27 cellular contexts compared by ENCODE assay signal in the genomic region with DNA sequence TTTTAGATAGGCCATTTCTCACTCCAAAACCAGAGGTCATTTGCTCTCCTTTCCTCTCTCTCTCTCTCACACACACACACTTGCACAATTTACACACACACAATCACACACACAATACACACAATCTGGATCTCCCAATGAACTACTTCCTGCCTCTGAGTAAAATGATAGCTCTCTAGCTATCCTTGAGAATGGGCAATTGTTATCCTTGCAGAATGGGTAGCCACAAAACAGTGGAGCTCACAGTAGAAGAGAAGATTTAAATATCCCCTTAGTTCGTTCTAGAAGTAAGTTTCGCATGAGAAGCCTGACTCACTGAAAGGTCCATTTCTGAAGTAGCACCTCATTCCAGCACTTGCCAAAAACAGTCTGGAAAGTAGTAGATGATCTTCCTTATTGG. TPM values are rescaled to one million over a fixed set of nuclear protein-coding genes. Genes with fewer than 3 reads are reported as not detected.
DNase-seq lines count a peak whose midpoint lies in the region; ATAC-seq and TF ChIP-seq lines count a peak whose summit lies in the region.
"Had no signal": no experiment of that assay in that cellular context is flagged by ENCODE, and none has a peak within 500 bp of the region (broad histone marks: within the 10 kb centered on the region; RNA-seq: fewer than 3 reads in every experiment).

No MANE protein-coding gene starts in this region.

- intact Hi-C loops in gastrocnemius medialis (cut with DNase I; ENCODE audit: low total_unique reads), result loop anchor here (2.0 to 10.0 kb wide), 2 partner anchors 21 to 181 kb away; no protein-coding TSS in a partner anchor
- intact Hi-C loops in CD4-positive, alpha-beta memory T cell (cut with micrococcal nuclease), result no loop called here

- no peaks in the 10 kb centered on the region for H3K4me1 Mint-ChIP-seq in CD4-positive, alpha-beta memory T cell
- H3K4me1 Mint-ChIP-seq: activated CD8-positive, alpha-beta memory T cell treated with anti-CD3 and anti-CD28 coated beads, Interleukin-2, amount 10 ng/mL, durations not matched to agents 7 days and 5 days had no signal

- peaks cover 0 to 3% of the 10 kb centered on the region in 2 donors for H3K27me3 Mint-ChIP-seq in CD4-positive, alpha-beta memory T cell

- H3K27me3 ChIP-seq in ACC112 (ENCODE audit: insufficient read depth, low read length), result no peaks in the 10 kb centered on the region
- no peaks in the 10 kb centered on the region for H3K27me3 ChIP-seq in gastrocnemius medialis
- H3K27me3 ChIP-seq in CD4-positive, alpha-beta memory T cell (ENCODE audit: insufficient read depth, low read length), result no peaks in the 10 kb centered on the region

- no peaks in the 10 kb centered on the region for H3K9me3 ChIP-seq in gastrocnemius medialis
- no peaks in the 10 kb centered on the region for H3K9me3 ChIP-seq in CD4-positive, alpha-beta memory T cell (ENCODE audit: control insufficient read depth in 1 of 2, low read length in 2 of 2)
- H3K9me3 ChIP-seq: mucosa of descending colon had no signal

- no peak overlapping the region for H3K27ac Mint-ChIP-seq in CD4-positive, alpha-beta memory T cell
- H3K27ac Mint-ChIP-seq: activated CD8-positive, alpha-beta memory T cell treated with anti-CD3 and anti-CD28 coated beads, Interleukin-2, amount 10 ng/mL, durations not matched to agents 7 days and 5 days; activated T-helper 1 cell treated with anti-CD3 and anti-CD28 coated beads, Interleukin-12 subunit alpha, Interleukin-12 subunit beta, Interleukin-2, Interleukin-4 antibody, amounts not matched to agents 30 ng/mL and 10 ng/mL and 1 ng/mL, durations not matched to agents 14 hours and 24 hours and 36 hours; H9; nephron; T-helper 2 cell treated with Interferon-gamma antibody and Interleukin-4, amounts not matched to agents 5 μg/mL and 100 μg/mL, for 36 hours had no signal

- H3K36me3 ChIP-seq in ACC112 (ENCODE audit: insufficient read depth, low read length) (no peaks in the 10 kb centered on the region), gastrocnemius medialis (peaks cover 0 to 16% of the 10 kb centered on the region in 2 donors)
- no peaks in the 10 kb centered on the region for H3K36me3 ChIP-seq in CD4-positive, alpha-beta memory T cell (ENCODE audit: insufficient read depth, low read length)

- peak; percentile 55 for DNase-seq in SK-MEL-5 (ENCODE audit: low read depth, low spot score)
- peak; percentile 68 for DNase-seq in foreskin melanocyte
- DNase-seq in gastrocnemius medialis, result no peak
- DNase-seq in HPDE6-E6E7 (ENCODE audit: extremely low spot score), result no peak
- no peak for DNase-seq in NAMALWA (ENCODE audit: low spot score)
- no peak for DNase-seq in CD4-positive, alpha-beta memory T cell
- DNase-seq: activated CD4-positive, alpha-beta T cell treated with anti-CD3 and anti-CD28 coated beads, Interleukin-2, amount 50 U/mL, for 1 hour; activated CD8-positive, alpha-beta memory T cell treated with anti-CD3 and anti-CD28 coated beads, Interleukin-2, amount 10 ng/mL, durations not matched to agents 7 days and 5 days; activated naive CD4-positive, alpha-beta T cell treated with anti-CD3 and anti-CD28 coated beads, Interleukin-2, amount 50 U/mL, for 16 hours; aorta; Calu3; central memory CD4-positive, alpha-beta T cell; dermis blood vessel endothelial cell; DND-41; H9; mucosa of descending colon; MV-4-11; NCI-H1694; NCI-H748 treated with DMSO at 0.1 percent for 48 hours; stimulated activated CD8-positive, alpha-beta memory T cell treated with anti-CD3 and anti-CD28 coated beads, Interleukin-4, amount 100 ng/mL, for 48 hours had no signal

- POLR2A ChIA-PET in CD4-positive, alpha-beta memory T cell (lab: Charles Lee; ENCODE audit: partially characterized antibody), result no interaction called here

- H3K36me3 Mint-ChIP-seq in CD4-positive, alpha-beta memory T cell, result no peaks in the 10 kb centered on the region
- H3K36me3 Mint-ChIP-seq: activated CD8-positive, alpha-beta memory T cell treated with anti-CD3 and anti-CD28 coated beads, Interleukin-2, amount 10 ng/mL, durations not matched to agents 7 days and 5 days had no signal

- H3K4me3 Mint-ChIP-seq in CD4-positive, alpha-beta memory T cell, result no peak overlapping the region
- H3K4me3 Mint-ChIP-seq: activated CD8-positive, alpha-beta memory T cell treated with anti-CD3 and anti-CD28 coated beads, Interleukin-2, amount 10 ng/mL, durations not matched to agents 7 days and 5 days; activated T-helper 1 cell treated with anti-CD3 and anti-CD28 coated beads, Interleukin-12 subunit alpha, Interleukin-12 subunit beta, Interleukin-2, Interleukin-4 antibody, amounts not matched to agents 30 ng/mL and 10 ng/mL and 1 ng/mL, durations not matched to agents 14 hours and 24 hours and 36 hours; H9; nephron; T-helper 2 cell treated with Interferon-gamma antibody and Interleukin-4, amounts not matched to agents 5 μg/mL and 100 μg/mL, for 36 hours had no signal

- TF ChIP-seq CTCF in gastrocnemius medialis (IDR thresholded peaks at IDR 0.05 in 4 of 5, conservative IDR thresholded peaks at IDR 0.05 in 1 of 5), result no peak

- TF ChIP-seq POLR2A in gastrocnemius medialis (IDR thresholded peaks at IDR 0.05), result no peak

- H2AFZ ChIP-seq in ACC112 (ENCODE audit: low read length, unreplicated experiment), result no peak overlapping the region

- ATAC-seq in gastrocnemius medialis, result no peak
- ATAC-seq in GM18519 (IDR thresholded peaks at IDR 0.05; ENCODE audit: low FRiP score, unreplicated experiment), result no peak
- ATAC-seq: activated CD8-positive, alpha-beta memory T cell treated with anti-CD3 and anti-CD28 coated beads, Interleukin-2, amount 10 ng/mL, durations not matched to agents 7 days and 5 days had no signal

- no peaks in the 10 kb centered on the region for H3K79me2 ChIP-seq in ACC112 (ENCODE audit: control insufficient read depth, insufficient read depth, low read length, unreplicated experiment)

- H3K9me3 Mint-ChIP-seq in CD4-positive, alpha-beta memory T cell, result no peaks in the 10 kb centered on the region
- H3K9me3 Mint-ChIP-seq: activated T-helper 1 cell treated with anti-CD3 and anti-CD28 coated beads, Interleukin-12 subunit alpha, Interleukin-12 subunit beta, Interleukin-2, Interleukin-4 antibody, amounts not matched to agents 30 ng/mL and 10 ng/mL and 1 ng/mL, durations not matched to agents 14 hours and 24 hours and 36 hours; H9; nephron; T-helper 2 cell treated with Interferon-gamma antibody and Interleukin-4, amounts not matched to agents 5 μg/mL and 100 μg/mL, for 36 hours had no signal

- H3K4me3 ChIP-seq in ACC112 (ENCODE audit: low read depth, low read length) (no peak overlapping the region), gastrocnemius medialis (no peak overlapping the region)
- no peak overlapping the region for H3K4me3 ChIP-seq in CD4-positive, alpha-beta memory T cell (ENCODE audit: low read length in 2 of 2)
- H3K4me3 ChIP-seq: mucosa of descending colon had no signal

- H3K4me1 ChIP-seq in ACC112 (ENCODE audit: control insufficient read depth, insufficient read depth, low read length, unreplicated experiment) (peaks cover 49% of the 10 kb centered on the region), gastrocnemius medialis (peaks cover 67 to 85% of the 10 kb centered on the region in 2 donors)
- H3K4me1 ChIP-seq in CD4-positive, alpha-beta memory T cell (ENCODE audit: insufficient read depth, low read length), result no peaks in the 10 kb centered on the region

- CTCF ChIA-PET in CD4-positive, alpha-beta memory T cell (lab: Charles Lee; ENCODE audit: partially characterized antibody), result no interaction called here

- in situ Hi-C loops in SK-MEL-5 (cut with HindIII; ENCODE audit: low pct_unique_long_range_greater_than_20kb, low sequenced_read_pairs) (no loop called here), gastrocnemius medialis (cut with MboI; ENCODE audit: low sequenced_read_pairs in 4 of 4) (no loop called here)

- H3K27ac ChIP-seq in ACC112 (ENCODE audit: low read depth, low read length) (peak overlapping the region; percentile 85), gastrocnemius medialis (peak overlapping the region; percentile 88 to 97 (median 90))
- H3K27ac ChIP-seq in CD4-positive, alpha-beta memory T cell (ENCODE audit: low read depth, low read length), result no peak overlapping the region
- H3K27ac ChIP-seq: C4-2B, KMS-11 had no signal

RNA-seq across cellular contexts. Expression of a gene that starts 17.6 kb away (rescaled TPM):
- total RNA-seq in SK-MEL-5 (2014; rRNA removed; shearing (Covaris generic)), result 0.11 and 0.40 TPM in 2 replicates
- 0.25 and 0.30 TPM in 2 replicates for polyA plus RNA-seq in SK-MEL-5 (2015; cell fraction: cytosol; rRNA removed)
- 0.33 and 0.38 TPM in 2 replicates for polyA plus RNA-seq in SK-MEL-5 (2015; cell fraction: nucleus; rRNA removed)
- 100 to 1,000 TPM in 1 of 4 donors, 10 to 100 TPM in 3; 60.7 to 254 (median 79.1) TPM for total RNA-seq in gastrocnemius medialis
- not detected for total RNA-seq in CD4-positive, alpha-beta memory T cell
- polyA plus RNA-seq in CD4-positive, alpha-beta memory T cell, result not detected
- total RNA-seq: activated CD8-positive, alpha-beta memory T cell treated with anti-CD3 and anti-CD28 coated beads, Interleukin-2, amount 10 ng/mL, durations not matched to agents 7 days and 5 days; activated T-helper 1 cell treated with anti-CD3 and anti-CD28 coated beads, Interleukin-12 subunit alpha, Interleukin-12 subunit beta, Interleukin-2, Interleukin-4 antibody, amounts not matched to agents 30 ng/mL and 10 ng/mL and 1 ng/mL, durations not matched to agents 14 hours and 24 hours and 36 hours; H9 had no signal

Comparison
In these comparisons a context has a peak if more than half of its experiments do, and no peak if none do; other contexts are left out.
1. DNase-seq: peak in SK-MEL-5 (single experiment) and foreskin melanocyte (single experiment); none in gastrocnemius medialis (0 of 2), HPDE6-E6E7 (single experiment), NAMALWA (single experiment) and CD4-positive, alpha-beta memory T cell (0 of 5).
2. RNA of a gene that starts 17.6 kb away (total RNA-seq): 60.7 to 254 TPM in gastrocnemius medialis; 0.11 to 0.40 TPM in SK-MEL-5 and not detected in CD4-positive, alpha-beta memory T cell; every median in the first group is over 10 times any median in the second.